Comparison of ENCODE assay signal across 8 cellular contexts in the genomic region with DNA sequence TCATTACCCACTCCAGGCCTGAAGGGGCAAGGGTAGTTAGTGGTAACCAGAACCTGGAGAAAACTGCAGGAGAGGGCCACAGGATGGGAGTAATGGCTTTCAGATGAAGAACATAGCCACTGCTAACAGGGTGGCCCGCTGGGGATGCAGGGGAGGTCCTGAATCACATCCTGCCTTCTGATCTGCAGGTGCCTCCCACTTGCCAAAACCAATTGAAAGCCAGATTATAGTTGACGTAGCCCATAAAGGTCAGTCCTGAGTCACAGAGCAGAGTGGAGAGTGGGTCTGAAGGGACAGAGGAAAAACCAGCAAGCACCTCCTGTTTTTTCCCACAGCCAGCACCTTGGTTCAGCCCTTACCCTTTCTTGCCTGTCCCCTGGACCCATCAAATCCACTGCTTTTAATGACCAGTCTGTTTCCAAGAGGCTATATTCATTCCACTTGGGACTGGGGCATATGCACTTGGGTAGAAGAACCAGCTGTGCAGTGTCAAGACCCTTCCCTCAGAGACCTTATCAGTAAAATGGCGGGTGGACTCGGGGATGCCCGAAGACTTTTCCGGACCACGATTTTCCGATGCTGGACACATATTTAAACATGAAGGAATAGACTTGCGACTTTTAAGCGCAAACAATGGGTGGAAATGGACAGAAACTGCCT.
DNase-seq lines count a peak whose midpoint lies in the region; ATAC-seq and TF ChIP-seq lines count a peak whose summit lies in the region.

No MANE protein-coding gene starts in this region.

- H3K79me2 ChIP-seq in DOHH2 (ENCODE audit: control insufficient read depth, low read length): no peaks in the 10 kb centered on the region
- H3K79me2 ChIP-seq in SU-DHL-6 (ENCODE audit: insufficient read depth, low read length): no peaks in the 10 kb centered on the region

- peak; percentile 39 for ATAC-seq in HG03520 (IDR thresholded peaks at IDR 0.05; ENCODE audit: unreplicated experiment)
- no peak for ATAC-seq in HG02870 (IDR thresholded peaks at IDR 0.05; ENCODE audit: unreplicated experiment)

- H4K20me1 ChIP-seq in DOHH2 (ENCODE audit: control insufficient read depth, insufficient read depth, low read depth, low read length): no peaks in the 10 kb centered on the region
- no peaks in the 10 kb centered on the region for H4K20me1 ChIP-seq in SU-DHL-6 (ENCODE audit: low read depth, low read length)

- no peak overlapping the region for H3K27ac ChIP-seq in DOHH2 (ENCODE audit: low read depth, low read length)
- no peak overlapping the region for H3K27ac ChIP-seq in SU-DHL-6 (ENCODE audit: low read depth, low read length)

- H3K4me3 ChIP-seq in DOHH2 (ENCODE audit: low read length) (peak overlapping the region; percentile 88), SU-DHL-6 (ENCODE audit: insufficient read depth, low read length, poor library complexity, severe bottlenecking) (peak overlapping the region; percentile 34)

- H3K36me3 ChIP-seq in DOHH2 (ENCODE audit: control insufficient read depth, low read length) (no peaks in the 10 kb centered on the region), SU-DHL-6 (ENCODE audit: low read length) (no peaks in the 10 kb centered on the region)

- no peak for TF ChIP-seq CTCF in DOHH2 (IDR thresholded peaks at IDR 0.05; ENCODE audit: low read depth, low read length, poor library complexity, severe bottlenecking)
- TF ChIP-seq CTCF in SU-DHL-6 (IDR thresholded peaks at IDR 0.05; ENCODE audit: insufficient read depth, low read length, poor library complexity, severe bottlenecking): no peak

- H3K9me3 ChIP-seq in DOHH2 (ENCODE audit: control insufficient read depth, insufficient read depth, low read length) (no peaks in the 10 kb centered on the region), SU-DHL-6 (ENCODE audit: insufficient read depth, low read length) (no peaks in the 10 kb centered on the region)

- peak; percentile 84 for DNase-seq in cerebellar cortex (ENCODE audit: low spot score)
- peak; percentile 78 for DNase-seq in kidney glomerular epithelial cell (lab: John Stamatoyannopoulos, UW)
- DNase-seq in stimulated activated CD4-positive, alpha-beta T cell treated with anti-CD3 and anti-CD28 coated beads, Interleukin-2, amount 100 ng/mL, for 4 hours (ENCODE audit: low read depth): peak; percentile 23
- no peak for DNase-seq in NCI-H2029 (lab: John Stamatoyannopoulos, UW)

- H3K27me3 ChIP-seq in DOHH2 (ENCODE audit: control insufficient read depth, low read length) (peaks cover 28% of the 10 kb centered on the region), SU-DHL-6 (ENCODE audit: low read length) (no peaks in the 10 kb centered on the region)

- H3K9me2 ChIP-seq in DOHH2 (replicated peaks; ENCODE audit: control insufficient read depth, low read length) (no peaks in the 10 kb centered on the region), SU-DHL-6 (replicated peaks; ENCODE audit: insufficient read depth, low read length) (no peaks in the 10 kb centered on the region)

- H3K4me2 ChIP-seq in DOHH2 (ENCODE audit: low read length): peak overlapping the region; percentile 95
- H3K4me2 ChIP-seq in SU-DHL-6 (ENCODE audit: low read depth, low read length, poor library complexity, severe bottlenecking): peak overlapping the region; percentile 39

- H3K9ac ChIP-seq in SU-DHL-6 (ENCODE audit: low read length): no peak overlapping the region

- H3K4me1 ChIP-seq in DOHH2 (ENCODE audit: control insufficient read depth, low read length): peaks cover 19% of the 10 kb centered on the region

- H3F3A ChIP-seq in DOHH2 (ENCODE audit: control insufficient read depth, insufficient read depth): no peaks in the 10 kb centered on the region
- H3F3A ChIP-seq in SU-DHL-6 (ENCODE audit: insufficient read depth): no peaks in the 10 kb centered on the region

- peak overlapping the region; percentile 39 for H2AFZ ChIP-seq in SU-DHL-6 (ENCODE audit: low read depth, low read length, severe bottlenecking)
